ENCODE assay signal across 8 cellular contexts in genomic region chr17:7837375-7838290, GRCh38. TPM values are rescaled to one million over a fixed set of nuclear protein-coding genes. Genes with fewer than 3 reads are reported as not detected.
DNase-seq lines count a peak whose midpoint lies in the region; ATAC-seq, FAIRE-seq and TF ChIP-seq lines count a peak whose summit lies in the region.

No MANE protein-coding gene starts in this region.

- intact Hi-C loops in activated CD4-positive, alpha-beta T cell treated with anti-CD3 and anti-CD28 coated beads for 36 hours (cut with DNase I, micrococcal nuclease): loop anchor here in 1 of 2 experiments (2.0 kb wide), 1 partner anchor 359 kb away; the partner anchor contains the start of gene ZBTB4

- peak overlapping the region; percentile 64 for H3K4me3 ChIP-seq in retinal pigment epithelial cell (ENCODE audit: low read length)

- H3K4me3 Mint-ChIP-seq in activated CD4-positive, alpha-beta T cell treated with anti-CD3 and anti-CD28 coated beads for 36 hours: peak overlapping the region; percentile 93

- no peak for TF ChIP-seq CTCF in retinal pigment epithelial cell (conservative IDR thresholded peaks at IDR 0.05; ENCODE audit: low read depth, low read length)

- CTCF ChIA-PET in activated CD4-positive, alpha-beta T cell treated with anti-CD3 and anti-CD28 coated beads for 36 hours (lab: Charles Lee): interaction anchor here (0.6 to 1.3 kb wide), 6 partner anchors 12 to 160 kb away, joined by 3 to 5 read pairs (median 3); partner anchors contain the start of gene NAA38

- TF ChIP-seq POLR2A in Raji (IDR thresholded peaks at IDR 0.05; ENCODE audit: insufficient read depth, low read depth, low read length) (peak; percentile 61; the same call in 1 of the 2 replicates), erythroblast (IDR thresholded peaks at IDR 0.05; ENCODE audit: low read length) (peak; percentile 23), H54 (IDR thresholded peaks at IDR 0.05; ENCODE audit: low read depth, low read length) (no peak)

- H3K27me3 Mint-ChIP-seq in activated CD4-positive, alpha-beta T cell treated with anti-CD3 and anti-CD28 coated beads for 36 hours: no peaks in the 10 kb centered on the region

- POLR2A ChIA-PET in activated CD4-positive, alpha-beta T cell treated with anti-CD3 and anti-CD28 coated beads for 36 hours (lab: Charles Lee): no interaction called here

- peaks cover 56% of the 10 kb centered on the region for H3K4me1 Mint-ChIP-seq in activated CD4-positive, alpha-beta T cell treated with anti-CD3 and anti-CD28 coated beads for 36 hours

- peaks cover 16% of the 10 kb centered on the region for H3K36me3 Mint-ChIP-seq in activated CD4-positive, alpha-beta T cell treated with anti-CD3 and anti-CD28 coated beads for 36 hours (ENCODE audit: low read depth)

- no peak for DNase-seq in activated CD4-positive, alpha-beta T cell treated with anti-CD3 and anti-CD28 coated beads for 36 hours
- no peak for DNase-seq in activated CD4-positive, alpha-beta T cell treated with anti-CD3 and anti-CD28 coated beads, Interleukin-2, amount 50 U/mL, for 48 hours
- peak; percentile 66 to 75 for DNase-seq in erythroblast (lab: John Stamatoyannopoulos, UW)
- DNase-seq in retinal pigment epithelial cell (ENCODE audit: low read depth): no peak
- DNase-seq in H54 (ENCODE audit: insufficient read length, low spot score): no peak
- no peak for DNase-seq in iPS-NIHi7 (ENCODE audit: extremely low spot score)
- DNase-seq in HCEC 1CT: no peak

- no peaks in the 10 kb centered on the region for H3K9me3 Mint-ChIP-seq in activated CD4-positive, alpha-beta T cell treated with anti-CD3 and anti-CD28 coated beads for 36 hours (ENCODE audit: low read depth)

- H3K27ac Mint-ChIP-seq in activated CD4-positive, alpha-beta T cell treated with anti-CD3 and anti-CD28 coated beads for 36 hours: peak overlapping the region; percentile 81

- FAIRE-seq in H54 (lab: Jason Lieb, UNC): no peak

- ATAC-seq in activated CD4-positive, alpha-beta T cell treated with anti-CD3 and anti-CD28 coated beads for 36 hours: no peak

RNA-seq across cellular contexts. Expression of gene KDM6B, which starts 3.6 kb away (rescaled TPM):
- 10 to 100 TPM; 37.3 to 46.2 TPM for total RNA-seq in activated CD4-positive, alpha-beta T cell treated with anti-CD3 and anti-CD28 coated beads for 36 hours

RNA-seq across cellular contexts. Expression of gene TMEM88, which starts 17.2 kb away (rescaled TPM):
- total RNA-seq in activated CD4-positive, alpha-beta T cell treated with anti-CD3 and anti-CD28 coated beads for 36 hours: 1 to 10 TPM; 3.5 to 5.6 TPM

RNA-seq across cellular contexts. Expression of gene NAA38, which starts 19.7 kb away (rescaled TPM):
- 10 to 100 TPM; 64.7 to 79.8 TPM for total RNA-seq in activated CD4-positive, alpha-beta T cell treated with anti-CD3 and anti-CD28 coated beads for 36 hours

RNA-seq across cellular contexts. Expression of gene CYB5D1, which starts 20.2 kb away (rescaled TPM):
- total RNA-seq in activated CD4-positive, alpha-beta T cell treated with anti-CD3 and anti-CD28 coated beads for 36 hours: 10 to 100 TPM; 12.5 to 12.6 TPM

RNA-seq across cellular contexts. Expression of gene CHD3, which starts 51.0 kb away (rescaled TPM):
- 100 to 1,000 TPM; 145 to 161 TPM for total RNA-seq in activated CD4-positive, alpha-beta T cell treated with anti-CD3 and anti-CD28 coated beads for 36 hours

Comparison
In these comparisons a context has a peak if more than half of its experiments do, and no peak if none do; other contexts are left out.
1. DNase-seq: peak in erythroblast (2 of 2); none in activated CD4-positive, alpha-beta T cell treated with anti-CD3 and anti-CD28 coated beads for 36 hours (single experiment), activated CD4-positive, alpha-beta T cell treated with anti-CD3 and anti-CD28 coated beads, Interleukin-2, amount 50 U/mL, for 48 hours (0 of 2), retinal pigment epithelial cell (single experiment), H54 (single experiment), iPS-NIHi7 (single experiment) and HCEC 1CT (single experiment).